ENCODE assay signal across 1 cellular context in the genomic region with DNA sequence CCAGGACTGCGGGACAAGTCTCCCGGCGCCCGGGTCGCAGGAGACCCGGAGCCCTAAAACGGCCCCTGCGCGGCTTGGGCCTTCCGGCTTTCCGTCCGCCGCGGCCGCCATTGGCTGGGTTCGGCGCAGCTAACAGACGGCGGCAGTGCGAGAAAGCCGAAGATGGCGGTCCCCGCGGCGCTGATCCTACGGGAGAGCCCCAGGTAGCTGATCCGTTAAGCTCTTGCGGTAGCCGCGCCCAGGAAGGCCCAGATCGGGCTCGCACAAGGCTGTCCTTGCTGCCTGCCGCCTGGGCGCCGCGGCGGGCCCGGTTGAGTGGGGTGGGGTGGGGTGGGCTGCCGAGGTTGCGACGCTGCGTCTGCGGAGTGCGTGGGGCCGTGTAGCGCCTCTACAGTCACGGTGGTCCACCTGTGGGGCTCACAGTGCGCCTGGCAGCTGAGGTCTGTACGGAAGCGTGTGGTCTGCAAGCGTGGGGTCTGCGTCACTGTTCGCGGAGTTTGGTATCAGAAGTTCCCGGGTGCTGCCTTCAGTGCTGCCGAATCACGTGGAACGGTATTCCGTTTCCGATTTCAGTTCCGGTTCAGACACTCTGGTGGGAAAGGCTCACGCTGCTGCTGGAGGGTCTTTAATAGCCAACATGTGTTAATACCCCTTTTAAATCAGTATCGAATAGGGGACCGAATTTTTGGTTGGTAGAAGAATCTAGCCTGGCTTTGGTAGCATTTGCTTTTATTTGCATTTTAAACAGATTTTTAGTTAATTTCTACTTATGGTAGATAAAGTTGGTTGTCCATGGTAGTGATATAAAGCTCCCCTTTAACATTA.
TF ChIP-seq lines count a peak whose summit lies in the region.

COMMD10 (plus strand) TSS at position 135 of the 825 bp plus-strand sequence.

TF ChIP-seq in HepG2, 621 proteins besides CTCF, POLR2A, EP300 and RAD21 (continued from another document and continues in another):
- TF ChIP-seq DNMT3B (CRISPR knock-in tag; conservative IDR thresholded peaks at IDR 0.05): no peak
- TF ChIP-seq ZNF180 (CRISPR knock-in tag; IDR thresholded peaks at IDR 0.05; ENCODE audit: borderline replicate concordance, low read depth): no peak
- TF ChIP-seq, protein P1, sequence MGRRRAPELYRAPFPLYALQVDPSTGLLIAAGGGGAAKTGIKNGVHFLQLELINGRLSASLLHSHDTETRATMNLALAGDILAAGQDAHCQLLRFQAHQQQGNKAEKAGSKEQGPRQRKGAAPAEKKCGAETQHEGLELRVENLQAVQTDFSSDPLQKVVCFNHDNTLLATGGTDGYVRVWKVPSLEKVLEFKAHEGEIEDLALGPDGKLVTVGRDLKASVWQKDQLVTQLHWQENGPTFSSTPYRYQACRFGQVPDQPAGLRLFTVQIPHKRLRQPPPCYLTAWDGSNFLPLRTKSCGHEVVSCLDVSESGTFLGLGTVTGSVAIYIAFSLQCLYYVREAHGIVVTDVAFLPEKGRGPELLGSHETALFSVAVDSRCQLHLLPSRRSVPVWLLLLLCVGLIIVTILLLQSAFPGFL (CRISPR knock-in tag; IDR thresholded peaks at IDR 0.05): no peak
- no peak for TF ChIP-seq RORA (CRISPR knock-in tag; IDR thresholded peaks at IDR 0.05)
- peak; percentile 88 for TF ChIP-seq ZNF605 (CRISPR knock-in tag; IDR thresholded peaks at IDR 0.05)
- no peak for TF ChIP-seq ZSCAN12 (CRISPR knock-in tag; IDR thresholded peaks at IDR 0.05)
- TF ChIP-seq ZMYM3 (CRISPR knock-in tag; IDR thresholded peaks at IDR 0.05): peak; percentile 52; the same call in 1 of the 2 replicates
- TF ChIP-seq MAZ (IDR thresholded peaks at IDR 0.05; ENCODE audit: borderline replicate concordance, low read depth, low read length): peak; percentile 19; the same call in 1 of the 2 replicates
- TF ChIP-seq MAZ (CRISPR knock-in tag; IDR thresholded peaks at IDR 0.05; ENCODE audit: low read depth): peak; percentile 61
- TF ChIP-seq RNF2 (conservative IDR thresholded peaks at IDR 0.05; ENCODE audit: low read depth): 0 out of 2 replicates have a peak, but pooled peaks have one; percentile 35
- no peak; the same call in 1 of the 2 replicates for TF ChIP-seq ZBED4 (CRISPR knock-in tag; IDR thresholded peaks at IDR 0.05; ENCODE audit: borderline replicate concordance)
- peak; percentile 23; the same call in 1 of the 2 replicates for TF ChIP-seq TOE1 (CRISPR knock-in tag; IDR thresholded peaks at IDR 0.05)
- no peak for TF ChIP-seq RFX5 (IDR thresholded peaks at IDR 0.05; ENCODE audit: low read depth, low read length)
- no peak for TF ChIP-seq ATF1 (CRISPR knock-in tag; IDR thresholded peaks at IDR 0.05)
- TF ChIP-seq ZNF782 (CRISPR knock-in tag; IDR thresholded peaks at IDR 0.05; ENCODE audit: borderline replicate concordance): 0 out of 2 replicates have a peak, but pooled peaks have one; percentile 58
- TF ChIP-seq NFRKB (IDR thresholded peaks at IDR 0.05): no peak
- TF ChIP-seq HOXA3 (CRISPR knock-in tag; IDR thresholded peaks at IDR 0.05): peak; percentile 81
- TF ChIP-seq, protein P2, sequence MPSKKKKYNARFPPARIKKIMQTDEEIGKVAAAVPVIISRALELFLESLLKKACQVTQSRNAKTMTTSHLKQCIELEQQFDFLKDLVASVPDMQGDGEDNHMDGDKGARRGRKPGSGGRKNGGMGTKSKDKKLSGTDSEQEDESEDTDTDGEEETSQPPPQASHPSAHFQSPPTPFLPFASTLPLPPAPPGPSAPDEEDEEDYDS (CRISPR knock-in tag; IDR thresholded peaks at IDR 0.05): no peak; the same call in none of the 2 replicates
- TF ChIP-seq, protein P3, sequence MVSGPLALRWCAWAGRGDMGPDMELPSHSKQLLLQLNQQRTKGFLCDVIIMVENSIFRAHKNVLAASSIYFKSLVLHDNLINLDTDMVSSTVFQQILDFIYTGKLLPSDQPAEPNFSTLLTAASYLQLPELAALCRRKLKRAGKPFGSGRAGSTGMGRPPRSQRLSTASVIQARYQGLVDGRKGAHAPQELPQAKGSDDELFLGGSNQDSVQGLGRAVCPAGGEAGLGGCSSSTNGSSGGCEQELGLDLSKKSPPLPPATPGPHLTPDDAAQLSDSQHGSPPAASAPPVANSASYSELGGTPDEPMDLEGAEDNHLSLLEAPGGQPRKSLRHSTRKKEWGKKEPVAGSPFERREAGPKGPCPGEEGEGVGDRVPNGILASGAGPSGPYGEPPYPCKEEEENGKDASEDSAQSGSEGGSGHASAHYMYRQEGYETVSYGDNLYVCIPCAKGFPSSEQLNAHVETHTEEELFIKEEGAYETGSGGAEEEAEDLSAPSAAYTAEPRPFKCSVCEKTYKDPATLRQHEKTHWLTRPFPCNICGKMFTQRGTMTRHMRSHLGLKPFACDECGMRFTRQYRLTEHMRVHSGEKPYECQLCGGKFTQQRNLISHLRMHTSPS (CRISPR knock-in tag; IDR thresholded peaks at IDR 0.05; ENCODE audit: low read depth): peak; percentile 42; the same call in 1 of the 2 replicates
- TF ChIP-seq CEBPB (IDR thresholded peaks at IDR 0.05; ENCODE audit: borderline replicate concordance, low read depth, low read length): no peak
- TF ChIP-seq YY1 (IDR thresholded peaks at IDR 0.05; ENCODE audit: insufficient read depth, insufficient replicate concordance, low read depth, low read length): peak; percentile 95
- TF ChIP-seq ARHGAP35 (CRISPR knock-in tag; IDR thresholded peaks at IDR 0.05; ENCODE audit: borderline replicate concordance): no peak
- no peak for TF ChIP-seq STAG1 (CRISPR knock-in tag; IDR thresholded peaks at IDR 0.05)
- TF ChIP-seq, protein P4, sequence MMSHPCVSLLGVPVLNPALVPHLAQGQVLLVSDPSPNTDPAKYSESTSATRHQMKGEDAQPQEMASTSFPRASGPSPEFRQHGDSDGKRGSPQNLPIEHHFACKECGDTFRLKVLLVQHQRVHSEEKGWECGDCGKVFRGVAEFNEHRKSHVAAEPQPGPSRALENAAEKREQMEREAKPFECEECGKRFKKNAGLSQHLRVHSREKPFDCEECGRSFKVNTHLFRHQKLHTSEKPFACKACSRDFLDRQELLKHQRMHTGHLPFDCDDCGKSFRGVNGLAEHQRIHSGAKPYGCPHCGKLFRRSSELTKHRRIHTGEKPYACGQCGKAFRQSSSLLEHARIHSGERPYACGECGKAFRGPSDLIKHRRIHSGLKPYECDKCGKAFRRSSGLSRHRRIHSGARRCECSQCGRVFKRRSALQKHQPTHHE (CRISPR knock-in tag; IDR thresholded peaks at IDR 0.05; ENCODE audit: borderline replicate concordance): no peak
- TF ChIP-seq ZNF280B (CRISPR knock-in tag; IDR thresholded peaks at IDR 0.05; ENCODE audit: borderline replicate concordance): peak; percentile 76; the same call in 1 of the 2 replicates
- TF ChIP-seq, protein P5, sequence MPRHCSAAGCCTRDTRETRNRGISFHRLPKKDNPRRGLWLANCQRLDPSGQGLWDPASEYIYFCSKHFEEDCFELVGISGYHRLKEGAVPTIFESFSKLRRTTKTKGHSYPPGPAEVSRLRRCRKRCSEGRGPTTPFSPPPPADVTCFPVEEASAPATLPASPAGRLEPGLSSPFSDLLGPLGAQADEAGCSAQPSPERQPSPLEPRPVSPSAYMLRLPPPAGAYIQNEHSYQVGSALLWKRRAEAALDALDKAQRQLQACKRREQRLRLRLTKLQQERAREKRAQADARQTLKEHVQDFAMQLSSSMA (CRISPR knock-in tag; IDR thresholded peaks at IDR 0.05): no peak
- TF ChIP-seq DNMT1 (CRISPR knock-in tag; IDR thresholded peaks at IDR 0.05): peak; percentile 85; the same call in 1 of the 2 replicates
- no peak for TF ChIP-seq FOXJ3 (CRISPR knock-in tag; IDR thresholded peaks at IDR 0.05; ENCODE audit: borderline replicate concordance)
- no peak for TF ChIP-seq ZNF557 (CRISPR knock-in tag; IDR thresholded peaks at IDR 0.05)
- no peak for TF ChIP-seq ZNF441 (CRISPR knock-in tag; IDR thresholded peaks at IDR 0.05; ENCODE audit: borderline replicate concordance)
- TF ChIP-seq KDM1A (CRISPR knock-in tag; IDR thresholded peaks at IDR 0.05): no peak
- TF ChIP-seq ZNF225 (CRISPR knock-in tag; IDR thresholded peaks at IDR 0.05): peak; percentile 64; the same call in 1 of the 2 replicates
- TF ChIP-seq MXD1 (CRISPR knock-in tag; IDR thresholded peaks at IDR 0.05): peak; percentile 55; the same call in 1 of the 2 replicates
- TF ChIP-seq ZFP36L2 (CRISPR knock-in tag; IDR thresholded peaks at IDR 0.05): no peak
- TF ChIP-seq MEIS1 (CRISPR knock-in tag; IDR thresholded peaks at IDR 0.05; ENCODE audit: borderline replicate concordance): no peak
- no peak for TF ChIP-seq RCOR2 (CRISPR knock-in tag; IDR thresholded peaks at IDR 0.05)
- no peak for TF ChIP-seq ZNF326 (CRISPR knock-in tag; IDR thresholded peaks at IDR 0.05; ENCODE audit: borderline replicate concordance)
